ENCODE assay signal across 16 cellular contexts in the genomic region with DNA sequence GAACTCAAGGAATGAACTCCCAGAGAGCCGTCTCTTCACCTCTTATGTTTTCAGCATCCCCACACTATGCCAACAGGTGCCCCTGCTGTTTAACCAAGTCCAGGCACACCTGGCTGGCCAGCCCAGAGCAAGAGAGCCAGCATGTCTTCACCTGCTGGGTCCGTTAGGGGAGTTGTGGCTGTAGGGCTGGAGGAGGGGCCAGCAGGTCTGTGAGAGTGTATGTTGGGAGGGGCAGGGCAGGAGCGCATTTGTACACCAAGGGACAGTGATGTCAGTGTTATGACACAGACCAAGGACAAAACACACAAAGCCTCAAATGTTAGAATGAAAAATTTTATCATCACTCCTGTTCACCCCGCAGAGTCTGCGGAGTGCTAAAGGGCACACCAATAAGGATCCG. TPM values are rescaled to one million over a fixed set of nuclear protein-coding genes. Genes with fewer than 3 reads are reported as not detected.
DNase-seq lines count a peak whose midpoint lies in the region; ATAC-seq, FAIRE-seq and TF ChIP-seq lines count a peak whose summit lies in the region.
"Had no signal": no experiment of that assay in that cellular context is flagged by ENCODE, and none has a peak within 500 bp of the region (broad histone marks: within the 10 kb centered on the region; RNA-seq: fewer than 3 reads in every experiment).

No MANE protein-coding gene starts in this region.

- H3K4me1 Mint-ChIP-seq in CD4-positive, CD25-positive, alpha-beta regulatory T cell = peaks cover 3 to 92% (median 63%) of the 10 kb centered on the region in 4 donors
- peaks cover 61% of the 10 kb centered on the region for H3K4me1 Mint-ChIP-seq in nephron

- no peaks in the 10 kb centered on the region for H3K9me3 ChIP-seq in CD4-positive, CD25-positive, alpha-beta regulatory T cell (ENCODE audit: control insufficient read depth in 2 of 2, low read length in 2 of 2)
- H3K9me3 ChIP-seq in HEK293 (ENCODE audit: control insufficient read depth, insufficient read depth, low read depth, low read length) (no peaks in the 10 kb centered on the region), adrenal gland (replicated peaks in 1 of 3) (no peaks in the 10 kb centered on the region)
- H3K9me3 ChIP-seq: ascending aorta, BE2C, left lung had no signal

- FAIRE-seq in GM19239 (lab: Jason Lieb, UNC) = no peak

- no peak overlapping the region for H3K4me3 ChIP-seq in CD4-positive, CD25-positive, alpha-beta regulatory T cell (ENCODE audit: low read depth, low read length)
- H3K4me3 ChIP-seq in HEK293 (ENCODE audit: low read depth, low read length) = no peak overlapping the region
- H3K4me3 ChIP-seq in adrenal gland = no peak overlapping the region
- H3K4me3 ChIP-seq: ascending aorta, left lung had no signal

- intact Hi-C loops in adrenal gland (cut with DNase I) = no loop called here

- H3K4me1 ChIP-seq in CD4-positive, CD25-positive, alpha-beta regulatory T cell (ENCODE audit: control insufficient read depth, insufficient read depth, low read length, poor library complexity, severe bottlenecking) = peaks cover 58% of the 10 kb centered on the region
- H3K4me1 ChIP-seq in HEK293 (ENCODE audit: control insufficient read depth, insufficient read depth, low read length) (peaks cover 20% of the 10 kb centered on the region), adrenal gland (replicated peaks in 1 of 2) (peaks cover 17 to 34% of the 10 kb centered on the region in 2 donors)

- no peaks in the 10 kb centered on the region for H3K27me3 ChIP-seq in CD4-positive, CD25-positive, alpha-beta regulatory T cell (ENCODE audit: control insufficient read depth, insufficient read depth, low read length)
- no peaks in the 10 kb centered on the region for H3K27me3 ChIP-seq in adrenal gland
- H3K27me3 ChIP-seq: ascending aorta, BE2C, left lung had no signal

- peak overlapping the region; percentile 48 to 83 (median 75) for H3K27ac Mint-ChIP-seq in CD4-positive, CD25-positive, alpha-beta regulatory T cell
- peak overlapping the region in 2 of 3 experiments; percentile 59 to 72 for H3K27ac Mint-ChIP-seq in nephron
- H3K27ac Mint-ChIP-seq: dendritic cell treated with granulocyte-macrophage colony-stimulating factor and Interleukin-4, amounts not matched to agents 40 ng/mL and 50 ng/mL, for 4 days had no signal

- WGBS in adrenal gland, 4 donors = 63 to 72% (median 68%) methylated on average over 6 of the region's 6 CpGs

- POLR2A ChIA-PET in HEK293 (lab: Yijun Ruan, JAX) = interaction anchor here (0.9 kb wide), 2 partner anchors 17 to 18 kb away, joined by 3 to 4 read pairs; no protein-coding TSS in a partner anchor

- no peak for DNase-seq in CD4-positive, CD25-positive, alpha-beta regulatory T cell
- DNase-seq in adrenal gland (peak in 4 of 7 donors; percentile 31 to 66 (median 40)), GM19239 (ENCODE audit: insufficient read length, low spot score) (no peak), NCI-H748 (lab: John Stamatoyannopoulos, UW; ENCODE audit: unreplicated experiment) (no peak), NCI-H2227 (lab: John Stamatoyannopoulos, UW; ENCODE audit: unreplicated experiment) (no peak)
- DNase-seq: BE2C, H7, left lung, naive B cell, NCI-H1092 treated with DMSO at 0.1 percent for 48 hours, NCI-H524, WERI-Rb-1 had no signal

- peaks cover 0 to 1% (median 0%) of the 10 kb centered on the region in 7 donors for H3K9me3 Mint-ChIP-seq in CD4-positive, CD25-positive, alpha-beta regulatory T cell
- no peaks in the 10 kb centered on the region for H3K9me3 Mint-ChIP-seq in nephron
- H3K9me3 Mint-ChIP-seq: dendritic cell treated with granulocyte-macrophage colony-stimulating factor and Interleukin-4, amounts not matched to agents 40 ng/mL and 50 ng/mL, for 4 days; naive B cell had no signal

- CTCF ChIA-PET in HEK293 (lab: Yijun Ruan, JAX) = interaction anchor here (1.0 to 1.1 kb wide), 2 partner anchors 8 to 129 kb away, joined by 3 read pairs; a partner anchor contains a TSS

- H3K4me3 Mint-ChIP-seq in CD4-positive, CD25-positive, alpha-beta regulatory T cell = peak overlapping the region; percentile 45 to 75 (median 55)
- H3K4me3 Mint-ChIP-seq in nephron = peak overlapping the region in 2 of 3 experiments; percentile 59 to 74
- H3K4me3 Mint-ChIP-seq: dendritic cell treated with granulocyte-macrophage colony-stimulating factor and Interleukin-4, amounts not matched to agents 40 ng/mL and 50 ng/mL, for 4 days had no signal

- no peak for TF ChIP-seq POLR2A in adrenal gland (IDR thresholded peaks at IDR 0.05)

- no peak for TF ChIP-seq CTCF in HEK293 (tag by site-specific recombination; IDR thresholded peaks at IDR 0.05)
- no peak for TF ChIP-seq CTCF in adrenal gland (IDR thresholded peaks at IDR 0.05)
- no peak for TF ChIP-seq CTCF in nephron (IDR thresholded peaks at IDR 0.05; ENCODE audit: unreplicated experiment in 3 of 3)

- peaks cover 36% of the 10 kb centered on the region for H3K36me3 Mint-ChIP-seq in CD4-positive, CD25-positive, alpha-beta regulatory T cell
- peaks cover 57% of the 10 kb centered on the region for H3K36me3 Mint-ChIP-seq in nephron (ENCODE audit: low read depth)

- H3K27ac ChIP-seq in CD4-positive, CD25-positive, alpha-beta regulatory T cell (ENCODE audit: insufficient read depth, low read length, poor library complexity, severe bottlenecking) = no peak overlapping the region
- H3K27ac ChIP-seq in HEK293 (ENCODE audit: extremely low read depth, low read depth, low read length) = no peak overlapping the region
- peak overlapping the region in 2 of 5 donors; percentile 6 to 40 for H3K27ac ChIP-seq in adrenal gland
- H3K27ac ChIP-seq: left lung, WERI-Rb-1 had no signal

- no peaks in the 10 kb centered on the region for H3K27me3 Mint-ChIP-seq in CD4-positive, CD25-positive, alpha-beta regulatory T cell
- no peaks in the 10 kb centered on the region for H3K27me3 Mint-ChIP-seq in nephron (ENCODE audit: low read depth)
- H3K27me3 Mint-ChIP-seq: dendritic cell treated with granulocyte-macrophage colony-stimulating factor and Interleukin-4, amounts not matched to agents 40 ng/mL and 50 ng/mL, for 4 days; naive B cell had no signal

- ATAC-seq in CD4-positive, CD25-positive, alpha-beta regulatory T cell (ENCODE audit: low read depth in 2 of 2) = no peak
- ATAC-seq: left lung had no signal

- H3K36me3 ChIP-seq in CD4-positive, CD25-positive, alpha-beta regulatory T cell (ENCODE audit: control insufficient read depth, insufficient read depth, low read length) = peaks cover 71% of the 10 kb centered on the region
- H3K36me3 ChIP-seq in HEK293 (ENCODE audit: control insufficient read depth in 2 of 2, insufficient read depth in 1 of 2, low read length in 2 of 2) (peaks cover 27 to 91% of the 10 kb centered on the region in 2 experiments), adrenal gland (replicated peaks in 1 of 2) (peaks cover 0 to 33% of the 10 kb centered on the region in 2 donors)

TF ChIP-seq in HEK293, 187 proteins besides CTCF, POLR2A, EP300 and RAD21:
- TF ChIP-seq ZNF600 (tag by site-specific recombination; IDR thresholded peaks at IDR 0.05) (peak; percentile 57; the same call in 1 of the 2 replicates), ZNF335 (tag by site-specific recombination; conservative IDR thresholded peaks at IDR 0.05) (no peak), SCRT2 (tag by site-specific recombination; IDR thresholded peaks at IDR 0.05) (peak; percentile 78)

RNA-seq across cellular contexts. Expression of a gene that starts 5.8 kb away (rescaled TPM):
- 38.9 TPM for total RNA-seq in CD4-positive, CD25-positive, alpha-beta regulatory T cell
- 10 to 100 TPM in 3 of 4 donors, 1 to 10 TPM in 1; 8.2 to 13.8 (median 11.8) TPM for polyA plus RNA-seq in CD4-positive, CD25-positive, alpha-beta regulatory T cell
- 10 to 100 TPM; 15.5 to 34.8 (median 28.3) TPM for total RNA-seq in adrenal gland
- polyA plus RNA-seq in adrenal gland = 10 to 100 TPM in 2 of 3 donors, 1 to 10 TPM in 1; 9.2 to 21.8 (median 21.0) TPM

RNA-seq across cellular contexts. Expression of a gene that starts 48.1 kb away (rescaled TPM):
- total RNA-seq in CD4-positive, CD25-positive, alpha-beta regulatory T cell = 534 TPM
- 100 to 1,000 TPM; 425 to 700 (median 557) TPM for polyA plus RNA-seq in CD4-positive, CD25-positive, alpha-beta regulatory T cell
- total RNA-seq in adrenal gland = 100 to 1,000 TPM in 3 of 8 donors, 10 to 100 TPM in 5; 13.7 to 161 (median 80.6) TPM
- polyA plus RNA-seq in adrenal gland = 10 to 100 TPM; 12.1 to 22.8 (median 12.8) TPM

RNA-seq across cellular contexts. Expression of a gene that starts 59.0 kb away (rescaled TPM):
- total RNA-seq in CD4-positive, CD25-positive, alpha-beta regulatory T cell = 53.8 TPM
- 100 to 1,000 TPM in 1 of 4 donors, 10 to 100 TPM in 3; 86.3 to 105 (median 91.6) TPM for polyA plus RNA-seq in CD4-positive, CD25-positive, alpha-beta regulatory T cell
- 10 to 100 TPM; 47.2 to 84.6 (median 62.1) TPM for total RNA-seq in adrenal gland
- polyA plus RNA-seq in adrenal gland = 10 to 100 TPM; 57.4 to 89.0 (median 75.0) TPM

Comparison
In these comparisons a context has a peak if more than half of its experiments do, and no peak if none do; other contexts are left out.
1. DNase-seq: peak in adrenal gland (4 of 7); none in CD4-positive, CD25-positive, alpha-beta regulatory T cell (0 of 3), GM19239 (single experiment), NCI-H748 (single experiment) and NCI-H2227 (single experiment).